In the genomic region with DNA sequence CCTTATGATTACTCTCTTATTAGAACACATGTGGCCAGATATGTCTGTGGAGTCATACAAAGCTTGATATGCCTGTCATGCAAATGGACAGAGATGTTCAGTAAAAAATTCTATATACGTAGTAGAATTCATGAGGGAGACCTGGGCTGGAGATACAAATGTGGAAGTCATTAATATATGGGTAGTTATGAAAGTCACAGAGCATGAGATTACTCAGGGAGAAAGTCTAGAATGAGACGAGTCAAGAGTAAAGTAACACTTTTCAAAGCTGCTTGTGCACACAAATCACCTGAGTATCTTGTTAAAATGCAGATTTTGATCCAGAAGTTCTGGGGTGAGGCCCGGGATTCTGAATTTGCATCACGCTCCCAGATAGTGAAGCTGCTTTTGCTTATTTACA, we compare ENCODE assay signal across 18 cellular contexts. TPM values are rescaled to one million over a fixed set of nuclear protein-coding genes. Genes with fewer than 3 reads are reported as not detected.
DNase-seq lines count a peak whose midpoint lies in the region; ATAC-seq and TF ChIP-seq lines count a peak whose summit lies in the region.
"Had no signal": no experiment of that assay in that cellular context is flagged by ENCODE, and none has a peak within 500 bp of the region (broad histone marks: within the 10 kb centered on the region; RNA-seq: fewer than 3 reads in every experiment).

No MANE protein-coding gene starts in this region.

- H3F3A ChIP-seq in GM23338 (replicated peaks; ENCODE audit: low read depth), result no peaks in the 10 kb centered on the region

- no peaks in the 10 kb centered on the region for H3K27me3 ChIP-seq in GM23338 (ENCODE audit: insufficient read depth)
- 0 out of 2 replicates have a peak, but pooled peaks cover 5% of the 10 kb centered on the region for H3K27me3 ChIP-seq in OCI-LY3 (ENCODE audit: low read depth, low read length)

- H3K4me1 ChIP-seq in GM23338 (ENCODE audit: insufficient read depth), result peaks cover 43% of the 10 kb centered on the region
- H3K4me1 ChIP-seq in OCI-LY3 (ENCODE audit: low read length), result peaks cover 26% of the 10 kb centered on the region

- peaks cover 9% of the 10 kb centered on the region; the same call in 1 of the 3 replicates for H3K9me3 Mint-ChIP-seq in GM23338

- H3K36me3 Mint-ChIP-seq in GM23338 (ENCODE audit: low read depth), result no peaks in the 10 kb centered on the region

- H3K79me2 ChIP-seq in GM23338 (replicated peaks; ENCODE audit: insufficient read depth), result no peaks in the 10 kb centered on the region
- no peaks in the 10 kb centered on the region for H3K79me2 ChIP-seq in OCI-LY3 (ENCODE audit: low read length)

- TF ChIP-seq CTCF in GM23338 (conservative IDR thresholded peaks at IDR 0.05; ENCODE audit: low read depth in 2 of 2) (no peak), OCI-LY3 (IDR thresholded peaks at IDR 0.05; ENCODE audit: low read depth, low read length) (no peak)

- no peak overlapping the region for H3K4me3 ChIP-seq in GM23338
- peak overlapping the region; percentile 33 for H3K4me3 ChIP-seq in OCI-LY3 (ENCODE audit: low read length)
- H3K4me3 ChIP-seq: GM23248 had no signal

- DNase-seq in GM23338 (ENCODE audit: low spot score) (no peak), amniotic stem cell (lab: John Stamatoyannopoulos, UW) (no peak), posterior cingulate gyrus (no peak), D341Med (ENCODE audit: low spot score) (no peak)
- DNase-seq: DMS 273 treated with DMSO at 0.1 percent for 48 hours; GDM1; GM23248; HCEC 1CT; NCI-H1105; NCI-H1694 treated with DMSO at 0.1 percent for 48 hours; NCI-H748 treated with DMSO at 0.1 percent for 48 hours; NK-92 treated with Interleukin-12 subunit alpha and Interleukin-12 subunit beta, amount 100 ng/mL, for 24 hours; Right ventricle myocardium superior had no signal

- ATAC-seq in GM18498 (IDR thresholded peaks at IDR 0.05; ENCODE audit: unreplicated experiment), result peak; percentile 37
- peak; percentile 48 for ATAC-seq in GM19035 (IDR thresholded peaks at IDR 0.05; ENCODE audit: unreplicated experiment)
- ATAC-seq in GM23338, result no peak
- ATAC-seq in HG03175 (IDR thresholded peaks at IDR 0.05; ENCODE audit: unreplicated experiment), result no peak

- H3K36me3 ChIP-seq in GM23338 (ENCODE audit: insufficient read depth) (no peaks in the 10 kb centered on the region), OCI-LY3 (replicated peaks; ENCODE audit: low read depth, low read length) (no peaks in the 10 kb centered on the region)

- no peak overlapping the region for H3K27ac Mint-ChIP-seq in GM23338
- H3K27ac Mint-ChIP-seq: B cell had no signal

- peaks cover 20% of the 10 kb centered on the region for H3K4me1 Mint-ChIP-seq in GM23338
- H3K4me1 Mint-ChIP-seq: B cell had no signal

- H2AFZ ChIP-seq in GM23338 (peak overlapping the region; percentile 21; the same call in 1 of the 2 replicates), OCI-LY3 (ENCODE audit: low read depth, low read length) (0 out of 2 replicates have a peak overlapping the region, but pooled peaks have one; percentile 12)
- H2AFZ ChIP-seq: GM23248 had no signal

- H3K9ac ChIP-seq in OCI-LY3 (ENCODE audit: low read length), result no peak overlapping the region
- H3K9ac ChIP-seq: GM23248 had no signal

- peaks cover 2% of the 10 kb centered on the region for H3K27me3 Mint-ChIP-seq in GM23338 (ENCODE audit: insufficient read depth, low read depth, poor library complexity)

- intact Hi-C loops in posterior cingulate gyrus (cut with DNase I), result no loop called here

- H3K4me2 ChIP-seq in GM23338, result no peak overlapping the region
- H3K4me2 ChIP-seq in OCI-LY3 (ENCODE audit: low read length), result peak overlapping the region; percentile 66

- H4K20me1 ChIP-seq in GM23338 (replicated peaks; ENCODE audit: insufficient read depth) (no peaks in the 10 kb centered on the region), OCI-LY3 (ENCODE audit: insufficient read depth, low read length) (no peaks in the 10 kb centered on the region)

- no peak overlapping the region for H3K4me3 Mint-ChIP-seq in GM23338
- H3K4me3 Mint-ChIP-seq: B cell had no signal

- H3K27ac ChIP-seq in GM23338 (ENCODE audit: low read depth), result no peak overlapping the region
- no peak overlapping the region; the same call in 1 of the 2 replicates for H3K27ac ChIP-seq in OCI-LY3 (ENCODE audit: low read length)
- H3K27ac ChIP-seq: GM23248 had no signal

- no peaks in the 10 kb centered on the region for H3K9me3 ChIP-seq in OCI-LY3 (ENCODE audit: insufficient read depth, low read length)

- H3K9me2 ChIP-seq in GM23338 (ENCODE audit: insufficient read depth), result peaks cover 7% of the 10 kb centered on the region; the same call in 1 of the 2 replicates

TF ChIP-seq in GM23338, 12 proteins besides CTCF, POLR2A, EP300 and RAD21 (continues in another document):
- TF ChIP-seq STAT1 (IDR thresholded peaks at IDR 0.05; ENCODE audit: unreplicated experiment), result no peak
- no peak for TF ChIP-seq ZNF114 (CRISPR knock-in tag; IDR thresholded peaks at IDR 0.05)
- no peak for TF ChIP-seq NANOG (IDR thresholded peaks at IDR 0.05; ENCODE audit: borderline replicate concordance)
- TF ChIP-seq, protein P1, sequence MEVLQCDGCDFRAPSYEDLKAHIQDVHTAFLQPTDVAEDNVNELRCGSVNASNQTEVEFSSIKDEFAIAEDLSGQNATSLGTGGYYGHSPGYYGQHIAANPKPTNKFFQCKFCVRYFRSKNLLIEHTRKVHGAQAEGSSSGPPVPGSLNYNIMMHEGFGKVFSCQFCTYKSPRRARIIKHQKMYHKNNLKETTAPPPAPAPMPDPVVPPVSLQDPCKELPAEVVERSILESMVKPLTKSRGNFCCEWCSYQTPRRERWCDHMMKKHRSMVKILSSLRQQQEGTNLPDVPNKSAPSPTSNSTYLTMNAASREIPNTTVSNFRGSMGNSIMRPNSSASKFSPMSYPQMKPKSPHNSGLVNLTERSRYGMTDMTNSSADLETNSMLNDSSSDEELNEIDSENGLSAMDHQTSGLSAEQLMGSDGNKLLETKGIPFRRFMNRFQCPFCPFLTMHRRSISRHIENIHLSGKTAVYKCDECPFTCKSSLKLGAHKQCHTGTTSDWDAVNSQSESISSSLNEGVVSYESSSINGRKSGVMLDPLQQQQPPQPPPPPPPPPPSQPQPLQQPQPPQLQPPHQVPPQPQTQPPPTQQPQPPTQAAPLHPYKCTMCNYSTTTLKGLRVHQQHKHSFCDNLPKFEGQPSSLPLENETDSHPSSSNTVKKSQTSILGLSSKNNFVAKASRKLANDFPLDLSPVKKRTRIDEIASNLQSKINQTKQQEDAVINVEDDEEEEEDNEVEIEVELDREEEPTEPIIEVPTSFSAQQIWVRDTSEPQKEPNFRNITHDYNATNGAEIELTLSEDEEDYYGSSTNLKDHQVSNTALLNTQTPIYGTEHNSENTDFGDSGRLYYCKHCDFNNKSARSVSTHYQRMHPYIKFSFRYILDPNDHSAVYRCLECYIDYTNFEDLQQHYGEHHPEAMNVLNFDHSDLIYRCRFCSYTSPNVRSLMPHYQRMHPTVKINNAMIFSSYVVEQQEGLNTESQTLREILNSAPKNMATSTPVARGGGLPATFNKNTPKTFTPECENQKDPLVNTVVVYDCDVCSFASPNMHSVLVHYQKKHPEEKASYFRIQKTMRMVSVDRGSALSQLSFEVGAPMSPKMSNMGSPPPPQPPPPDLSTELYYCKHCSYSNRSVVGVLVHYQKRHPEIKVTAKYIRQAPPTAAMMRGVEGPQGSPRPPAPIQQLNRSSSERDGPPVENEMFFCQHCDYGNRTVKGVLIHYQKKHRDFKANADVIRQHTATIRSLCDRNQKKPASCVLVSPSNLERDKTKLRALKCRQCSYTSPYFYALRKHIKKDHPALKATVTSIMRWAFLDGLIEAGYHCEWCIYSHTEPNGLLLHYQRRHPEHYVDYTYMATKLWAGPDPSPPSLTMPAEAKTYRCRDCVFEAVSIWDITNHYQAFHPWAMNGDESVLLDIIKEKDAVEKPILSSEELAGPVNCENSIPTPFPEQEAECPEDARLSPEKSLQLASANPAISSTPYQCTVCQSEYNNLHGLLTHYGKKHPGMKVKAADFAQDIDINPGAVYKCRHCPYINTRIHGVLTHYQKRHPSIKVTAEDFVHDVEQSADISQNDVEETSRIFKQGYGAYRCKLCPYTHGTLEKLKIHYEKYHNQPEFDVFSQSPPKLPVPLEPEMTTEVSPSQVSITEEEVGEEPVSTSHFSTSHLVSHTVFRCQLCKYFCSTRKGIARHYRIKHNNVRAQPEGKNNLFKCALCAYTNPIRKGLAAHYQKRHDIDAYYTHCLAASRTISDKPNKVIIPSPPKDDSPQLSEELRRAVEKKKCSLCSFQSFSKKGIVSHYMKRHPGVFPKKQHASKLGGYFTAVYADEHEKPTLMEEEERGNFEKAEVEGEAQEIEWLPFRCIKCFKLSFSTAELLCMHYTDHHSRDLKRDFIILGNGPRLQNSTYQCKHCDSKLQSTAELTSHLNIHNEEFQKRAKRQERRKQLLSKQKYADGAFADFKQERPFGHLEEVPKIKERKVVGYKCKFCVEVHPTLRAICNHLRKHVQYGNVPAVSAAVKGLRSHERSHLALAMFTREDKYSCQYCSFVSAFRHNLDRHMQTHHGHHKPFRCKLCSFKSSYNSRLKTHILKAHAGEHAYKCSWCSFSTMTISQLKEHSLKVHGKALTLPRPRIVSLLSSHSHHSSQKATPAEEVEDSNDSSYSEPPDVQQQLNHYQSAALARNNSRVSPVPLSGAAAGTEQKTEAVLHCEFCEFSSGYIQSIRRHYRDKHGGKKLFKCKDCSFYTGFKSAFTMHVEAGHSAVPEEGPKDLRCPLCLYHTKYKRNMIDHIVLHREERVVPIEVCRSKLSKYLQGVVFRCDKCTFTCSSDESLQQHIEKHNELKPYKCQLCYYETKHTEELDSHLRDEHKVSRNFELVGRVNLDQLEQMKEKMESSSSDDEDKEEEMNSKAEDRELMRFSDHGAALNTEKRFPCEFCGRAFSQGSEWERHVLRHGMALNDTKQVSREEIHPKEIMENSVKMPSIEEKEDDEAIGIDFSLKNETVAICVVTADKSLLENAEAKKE (CRISPR knock-in tag; IDR thresholded peaks at IDR 0.05), result no peak
- TF ChIP-seq, protein P2, sequence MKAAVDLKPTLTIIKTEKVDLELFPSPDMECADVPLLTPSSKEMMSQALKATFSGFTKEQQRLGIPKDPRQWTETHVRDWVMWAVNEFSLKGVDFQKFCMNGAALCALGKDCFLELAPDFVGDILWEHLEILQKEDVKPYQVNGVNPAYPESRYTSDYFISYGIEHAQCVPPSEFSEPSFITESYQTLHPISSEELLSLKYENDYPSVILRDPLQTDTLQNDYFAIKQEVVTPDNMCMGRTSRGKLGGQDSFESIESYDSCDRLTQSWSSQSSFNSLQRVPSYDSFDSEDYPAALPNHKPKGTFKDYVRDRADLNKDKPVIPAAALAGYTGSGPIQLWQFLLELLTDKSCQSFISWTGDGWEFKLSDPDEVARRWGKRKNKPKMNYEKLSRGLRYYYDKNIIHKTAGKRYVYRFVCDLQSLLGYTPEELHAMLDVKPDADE (IDR thresholded peaks at IDR 0.05), result no peak
- no peak for TF ChIP-seq EZH2phosphoT487 (IDR thresholded peaks at IDR 0.05; ENCODE audit: unreplicated experiment)
- TF ChIP-seq JUNB (IDR thresholded peaks at IDR 0.05; ENCODE audit: unreplicated experiment), result no peak
- no peak for TF ChIP-seq EZH2 (IDR thresholded peaks at IDR 0.05; ENCODE audit: low read depth, unreplicated experiment)

RNA-seq across cellular contexts. Expression of gene OXSM, which starts 28.4 kb away (rescaled TPM):
- total RNA-seq in GM23338 (2014; rRNA removed; shearing (Covaris generic)), result 2.2 and 4.6 TPM in 2 replicates
- polyA plus RNA-seq in GM23338 (2016; fragmentation: Nextera tagmentation; extraction: Ambion mirVana), result 1.3 and 3.1 TPM in 2 replicates

RNA-seq across cellular contexts. Expression of gene NGLY1, which starts 35.1 kb away (rescaled TPM):
- 34.0 and 43.5 TPM in 2 replicates for total RNA-seq in GM23338 (2014; rRNA removed; shearing (Covaris generic))
- 20.4 TPM in 2 replicates for polyA plus RNA-seq in GM23338 (2016; fragmentation: Nextera tagmentation; extraction: Ambion mirVana)

Comparison
In these comparisons a context has a peak if more than half of its experiments do, and no peak if none do; other contexts are left out.
1. ATAC-seq: peak in GM18498 (single experiment) and GM19035 (single experiment); none in GM23338 (single experiment) and HG03175 (single experiment).